6 cellular contexts compared by ENCODE assay signal in the genomic region with DNA sequence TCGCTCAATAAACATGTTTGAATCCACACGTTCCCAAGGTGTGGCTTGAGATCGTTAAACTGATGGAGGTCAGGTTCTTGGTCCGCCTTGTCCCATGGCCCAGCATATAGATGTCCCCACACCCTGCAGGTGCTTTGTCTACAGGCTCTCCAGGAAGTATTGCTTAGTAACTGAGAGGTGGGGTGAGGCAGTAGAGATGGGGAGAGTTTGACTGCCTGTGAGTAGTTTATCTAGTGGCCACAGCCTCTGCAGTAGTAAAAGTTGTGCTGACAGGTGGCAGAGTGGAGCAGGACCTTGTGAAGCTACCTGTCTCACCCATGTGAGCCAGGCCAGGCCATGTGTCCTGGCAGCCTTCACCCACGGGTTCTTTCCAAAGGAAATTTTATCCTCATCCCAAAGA. TPM values are rescaled to one million over a fixed set of nuclear protein-coding genes. Genes with fewer than 3 reads are reported as not detected.
DNase-seq lines count a peak whose midpoint lies in the region; ATAC-seq, FAIRE-seq and TF ChIP-seq lines count a peak whose summit lies in the region.
"Not testable (repeated sequence)": the region's sequence is repeated elsewhere in the genome, so short reads cannot be mapped to it uniquely, and the experiment has no call there.
"Had no signal": no experiment of that assay in that cellular context is flagged by ENCODE, and none has a peak within 500 bp of the region (broad histone marks: within the 10 kb centered on the region; RNA-seq: fewer than 3 reads in every experiment).

No MANE protein-coding gene starts in this region.

- peaks cover 91% of the 10 kb centered on the region for H3K4me1 Mint-ChIP-seq in activated T-cell treated with anti-CD3 and anti-CD28 coated beads, Interleukin-2, amount 50 U/mL, for 72 hours (ENCODE audit: low read depth)
- peaks cover 49% of the 10 kb centered on the region for H3K4me1 Mint-ChIP-seq in nephron progenitor cell

- peak; percentile 68 for FAIRE-seq in GM12892 (lab: Jason Lieb, UNC)
- FAIRE-seq in H1 (lab: Jason Lieb, UNC), result not testable (repeated sequence)

- not testable (repeated sequence) for H3K79me2 ChIP-seq in H1 (ENCODE audit: control insufficient read depth in 1 of 2, insufficient read depth in 2 of 2, low read length in 2 of 2)

- not testable (repeated sequence) for H3K9ac ChIP-seq in H1 (replicated peaks in 1 of 4; ENCODE audit: extremely low read depth in 1 of 4, low read depth in 3 of 4, low read length in 3 of 4)

- H4K20me1 ChIP-seq in H1 (replicated peaks in 1 of 2; ENCODE audit: control insufficient read depth in 1 of 2, insufficient read depth in 2 of 2, low read length in 2 of 2), result not testable (repeated sequence)

- ATAC-seq in activated T-cell treated with anti-CD3 and anti-CD28 coated beads, Interleukin-2, amount 50 U/mL, for 72 hours (replicated peaks in 1 of 2), result not testable (repeated sequence)

- not testable (repeated sequence) for H4K8ac ChIP-seq in H1 (ENCODE audit: extremely low read depth, insufficient read depth, low read length)

- not testable (repeated sequence) for H3K4ac ChIP-seq in H1 (replicated peaks; ENCODE audit: insufficient read length, low read depth, low read length)

- not testable (repeated sequence) for H3K14ac ChIP-seq in H1 (ENCODE audit: insufficient read length)

- CTCF ChIA-PET in H1 (lab: Charles Lee; ENCODE audit: partially characterized antibody), result interaction anchor here (0.6 to 6.7 kb wide), 3 partner anchors 12 to 86 kb away, joined by 3 to 104 read pairs (median 4); no protein-coding TSS in a partner anchor

- H3K27me3 Mint-ChIP-seq in activated T-cell treated with anti-CD3 and anti-CD28 coated beads, Interleukin-2, amount 50 U/mL, for 72 hours (ENCODE audit: low read depth); nephron progenitor cell (ENCODE audit: low read depth, poor library complexity): not testable (repeated sequence)

- not testable (repeated sequence) for H3K79me1 ChIP-seq in H1 (ENCODE audit: low read depth, low read length)

- TF ChIP-seq POLR2A in GM12892 (IDR thresholded peaks at IDR 0.05; ENCODE audit: low read depth, low read length); H1 (IDR thresholded peaks at IDR 0.05; ENCODE audit: control extremely low read depth in 1 of 2, low read depth in 2 of 2, low read length in 2 of 2): not testable (repeated sequence)

- not testable (repeated sequence) for H2AFZ ChIP-seq in H1 (ENCODE audit: low read length)

- not testable (repeated sequence) for H3K4me3 ChIP-seq in H1 (ENCODE audit: extremely low read depth in 1 of 4, insufficient read depth in 2 of 4, low read depth in 3 of 4, low read length in 4 of 4)

- H3K9me3 ChIP-seq in H1 (ENCODE audit: insufficient read depth in 2 of 2, low read depth in 1 of 2, low read length in 1 of 2), result not testable (repeated sequence)

- H3K23me2 ChIP-seq in H1 (ENCODE audit: low read depth, low read length), result not testable (repeated sequence)

- not testable (repeated sequence) for DNase-seq in GM12892 (ENCODE audit: insufficient read length); activated T-cell treated with anti-CD3 and anti-CD28 coated beads, Interleukin-2, amount 50 U/mL, for 72 hours; H1 (ENCODE audit: low read depth in 1 of 2, low spot score in 2 of 2); nephron progenitor cell
- peak; percentile 82 for DNase-seq in SW480 (ENCODE audit: low spot score)

- peak overlapping the region; percentile 6 to 51 for H3K4me3 Mint-ChIP-seq in activated T-cell treated with anti-CD3 and anti-CD28 coated beads, Interleukin-2, amount 50 U/mL, for 72 hours
- not testable (repeated sequence) for H3K4me3 Mint-ChIP-seq in nephron progenitor cell

- not testable (repeated sequence) for H3K4me1 ChIP-seq in H1 (replicated peaks in 1 of 4; ENCODE audit: control insufficient read depth in 3 of 4, insufficient read depth in 4 of 4, low read length in 3 of 4)

- peaks cover 16 to 22% of the 10 kb centered on the region in 2 donors for H3K36me3 Mint-ChIP-seq in activated T-cell treated with anti-CD3 and anti-CD28 coated beads, Interleukin-2, amount 50 U/mL, for 72 hours (ENCODE audit: insufficient read depth in 2 of 2)
- not testable (repeated sequence) for H3K36me3 Mint-ChIP-seq in nephron progenitor cell (ENCODE audit: low read depth)

- H4K5ac ChIP-seq in H1 (ENCODE audit: insufficient read length, low read depth, low read length), result not testable (repeated sequence)

- not testable (repeated sequence) for H3K56ac ChIP-seq in H1 (replicated peaks; ENCODE audit: insufficient read length, low read depth, low read length)

- H2BK5ac ChIP-seq in H1 (ENCODE audit: low read depth, low read length), result not testable (repeated sequence)

- not testable (repeated sequence) for H3K36me3 ChIP-seq in H1 (ENCODE audit: control insufficient read depth in 2 of 4, insufficient read depth in 4 of 4, low read length in 3 of 4)

- H2BK15ac ChIP-seq in H1 (ENCODE audit: low read length), result not testable (repeated sequence)

- POLR2A ChIA-PET in H1 (lab: Charles Lee; ENCODE audit: partially characterized antibody), result interaction anchor here (1.3 to 2.4 kb wide), 4 partner anchors 10 to 82 kb away, joined by 3 to 7 read pairs (median 4); no protein-coding TSS in a partner anchor

- H3K23ac ChIP-seq in H1 (ENCODE audit: insufficient read length), result not testable (repeated sequence)

- peaks cover 0 to 11% (median 6%) of the 10 kb centered on the region in 4 experiments; a peak in 5 of 7 replicates for H3K27me3 ChIP-seq in H1 (replicated peaks in 1 of 4; ENCODE audit: control insufficient read depth in 3 of 4, extremely low read depth in 1 of 4, insufficient read depth in 3 of 4, low read length in 3 of 4)

- H4K91ac ChIP-seq in H1 (replicated peaks; ENCODE audit: insufficient read length, low read length), result not testable (repeated sequence)

- H3K27ac ChIP-seq in H1 (ENCODE audit: low read depth, low read length), result not testable (repeated sequence)

- not testable (repeated sequence) for H2BK120ac ChIP-seq in H1 (replicated peaks; ENCODE audit: low read depth, low read length)

- not testable (repeated sequence) for TF ChIP-seq RAD21 in H1 (IDR thresholded peaks at IDR 0.05 in 1 of 2, conservative IDR thresholded peaks at IDR 0.05 in 1 of 2; ENCODE audit: low read depth in 2 of 2, low read length in 2 of 2)

- H3K9me3 Mint-ChIP-seq in activated T-cell treated with anti-CD3 and anti-CD28 coated beads, Interleukin-2, amount 50 U/mL, for 72 hours; nephron progenitor cell: not testable (repeated sequence)

- not testable (repeated sequence) for H2AK5ac ChIP-seq in H1 (ENCODE audit: low read depth, low read length)

- H2BK12ac ChIP-seq in H1 (ENCODE audit: low read depth, low read length), result not testable (repeated sequence)

- H3K18ac ChIP-seq in H1 (ENCODE audit: extremely low read depth, low read length), result not testable (repeated sequence)

- not testable (repeated sequence) for H3K27ac Mint-ChIP-seq in activated T-cell treated with anti-CD3 and anti-CD28 coated beads, Interleukin-2, amount 50 U/mL, for 72 hours
- peak overlapping the region; percentile 11 for H3K27ac Mint-ChIP-seq in nephron progenitor cell

- 80% methylated on average over 5 of the region's 5 CpGs; no CpG with 5 or more reads in 1 of the 2 experiments for WGBS in H1 (ENCODE audit: extremely low coverage in 1 of 2, insufficient coverage in 1 of 2, insufficient read length in 1 of 2, insufficient replicate concordance in 2 of 2, low coverage in 1 of 2, low lambda C conversion rate in 2 of 2, missing lambda C conversion rate in 1 of 2), 2 experiments

- H2BK20ac ChIP-seq in H1 (ENCODE audit: low read length), result not testable (repeated sequence)

- TF ChIP-seq EP300 in H1 (IDR thresholded peaks at IDR 0.05; ENCODE audit: borderline replicate concordance in 1 of 2, low read depth in 2 of 2, low read length in 2 of 2), result not testable (repeated sequence)

- not testable (repeated sequence) for TF ChIP-seq CTCF in H1 (IDR thresholded peaks at IDR 0.05; ENCODE audit: control extremely low read depth in 1 of 3, insufficient read depth in 1 of 3, low read depth in 1 of 3, low read length in 3 of 3); nephron progenitor cell (IDR thresholded peaks at IDR 0.05)

- H3K4me2 ChIP-seq in H1 (ENCODE audit: insufficient read depth in 1 of 2, low read depth in 2 of 2, low read length in 2 of 2), result not testable (repeated sequence)

RNA-seq across cellular contexts. Expression of a gene that starts 5.4 kb away (rescaled TPM):
- 3.9 TPM for polyA plus RNA-seq in GM12892 (2012; ENCODE audit: missing spikeins)
- total RNA-seq in activated T-cell treated with anti-CD3 and anti-CD28 coated beads, Interleukin-2, amount 50 U/mL, for 72 hours, result 10 to 100 TPM; 26.7 to 34.4 TPM
- not detected in 2 replicates for total RNA-seq in H1 (2021; fragmentation: NEBNext Ultra II Directional; extraction: Animal tissue kit (Norgen Biotek cat#: 25700))
- polyA plus RNA-seq in H1 (2011; rRNA removed), result 0.15 TPM in 1 of 2 replicates, not detected in the other
- polyA plus RNA-seq in H1 (2011; cell fraction: cytosol; rRNA removed), result not detected
- not detected for polyA plus RNA-seq in H1 (2011; cell fraction: nucleus; rRNA removed)
- polyA plus RNA-seq in H1 (2012, experiment 1 of 2), result 0.80 to 2.2 TPM (median 1.2 TPM) in 4 replicates
- polyA plus RNA-seq in H1 (2012, experiment 2 of 2), result 2.1 TPM
- polyA plus RNA-seq in H1 (2013, experiment 1 of 2), result not detected
- polyA plus RNA-seq in H1 (2013, experiment 2 of 2), result not detected
- polyA minus RNA-seq in H1 (2011; rRNA and poly(A)+ RNA removed), result not detected in 2 replicates
- polyA minus RNA-seq in H1 (2011; cell fraction: cytosol; rRNA and poly(A)+ RNA removed), result not detected
- polyA minus RNA-seq in H1 (2011; cell fraction: nucleus; rRNA and poly(A)+ RNA removed), result not detected
- total RNA-seq: kidney epithelial cell had no signal

RNA-seq across cellular contexts. Expression of a gene that starts 36.6 kb away (rescaled TPM):
- polyA plus RNA-seq in GM12892 (2012; ENCODE audit: missing spikeins), result 353 TPM
- 100 to 1,000 TPM; 103 to 121 TPM for total RNA-seq in activated T-cell treated with anti-CD3 and anti-CD28 coated beads, Interleukin-2, amount 50 U/mL, for 72 hours
- 3.3 and 3.8 TPM in 2 replicates for total RNA-seq in H1 (2021; fragmentation: NEBNext Ultra II Directional; extraction: Animal tissue kit (Norgen Biotek cat#: 25700))
- polyA plus RNA-seq in H1 (2011; rRNA removed), result 1.3 and 1.9 TPM in 2 replicates
- 1.6 TPM for polyA plus RNA-seq in H1 (2011; cell fraction: cytosol; rRNA removed)
- 6.5 TPM for polyA plus RNA-seq in H1 (2011; cell fraction: nucleus; rRNA removed)
- polyA plus RNA-seq in H1 (2012, experiment 1 of 2), result 5.3 to 7.8 TPM (median 6.2 TPM) in 4 replicates
- polyA plus RNA-seq in H1 (2012, experiment 2 of 2), result 3.1 TPM
- 1.8 TPM for polyA plus RNA-seq in H1 (2013, experiment 1 of 2)
- 1.5 TPM for polyA plus RNA-seq in H1 (2013, experiment 2 of 2)
- polyA minus RNA-seq in H1 (2011; rRNA and poly(A)+ RNA removed), result 3.2 and 4.2 TPM in 2 replicates
- polyA minus RNA-seq in H1 (2011; cell fraction: cytosol; rRNA and poly(A)+ RNA removed), result 0.44 TPM
- 1.5 TPM for polyA minus RNA-seq in H1 (2011; cell fraction: nucleus; rRNA and poly(A)+ RNA removed)

RNA-seq across cellular contexts. Expression of a gene that starts 37.2 kb away (rescaled TPM):
- polyA plus RNA-seq in GM12892 (2012; ENCODE audit: missing spikeins), result 2.9 TPM
- 10 to 100 TPM in 1 of 2 donors, 1 to 10 TPM in 1; 9.7 to 14.2 TPM for total RNA-seq in activated T-cell treated with anti-CD3 and anti-CD28 coated beads, Interleukin-2, amount 50 U/mL, for 72 hours
- total RNA-seq in H1 (2021; fragmentation: NEBNext Ultra II Directional; extraction: Animal tissue kit (Norgen Biotek cat#: 25700)), result 44.8 and 46.8 TPM in 2 replicates
- 25.3 and 47.8 TPM in 2 replicates for polyA plus RNA-seq in H1 (2011; rRNA removed)
- polyA plus RNA-seq in H1 (2011; cell fraction: cytosol; rRNA removed), result 39.1 TPM
- polyA plus RNA-seq in H1 (2011; cell fraction: nucleus; rRNA removed), result 158 TPM
- polyA plus RNA-seq in H1 (2012, experiment 1 of 2), result 31.9 to 46.9 TPM (median 42.9 TPM) in 4 replicates
- polyA plus RNA-seq in H1 (2012, experiment 2 of 2), result 31.2 TPM
- 36.0 TPM for polyA plus RNA-seq in H1 (2013, experiment 1 of 2)
- polyA plus RNA-seq in H1 (2013, experiment 2 of 2), result 33.6 TPM
- polyA minus RNA-seq in H1 (2011; rRNA and poly(A)+ RNA removed), result 12.6 and 14.1 TPM in 2 replicates
- polyA minus RNA-seq in H1 (2011; cell fraction: cytosol; rRNA and poly(A)+ RNA removed), result 18.3 TPM
- polyA minus RNA-seq in H1 (2011; cell fraction: nucleus; rRNA and poly(A)+ RNA removed), result 40.0 TPM

RNA-seq across cellular contexts. Expression of a gene that starts 45.9 kb away (rescaled TPM):
- 1.7 TPM for polyA plus RNA-seq in GM12892 (2012; ENCODE audit: missing spikeins)
- 10 to 100 TPM in 1 of 2 donors, 1 to 10 TPM in 1; 6.9 to 11.7 TPM for total RNA-seq in activated T-cell treated with anti-CD3 and anti-CD28 coated beads, Interleukin-2, amount 50 U/mL, for 72 hours
- total RNA-seq in H1 (2021; fragmentation: NEBNext Ultra II Directional; extraction: Animal tissue kit (Norgen Biotek cat#: 25700)), result 5.1 and 5.3 TPM in 2 replicates
- polyA plus RNA-seq in H1 (2011; rRNA removed), result 13.8 and 15.8 TPM in 2 replicates
- polyA plus RNA-seq in H1 (2011; cell fraction: cytosol; rRNA removed), result 9.7 TPM
- polyA plus RNA-seq in H1 (2011; cell fraction: nucleus; rRNA removed), result 16.7 TPM
- 6.8 to 11.1 TPM (median 8.5 TPM) in 4 replicates for polyA plus RNA-seq in H1 (2012, experiment 1 of 2)
- polyA plus RNA-seq in H1 (2012, experiment 2 of 2), result 5.8 TPM
- 9.2 TPM for polyA plus RNA-seq in H1 (2013, experiment 1 of 2)
- 9.8 TPM for polyA plus RNA-seq in H1 (2013, experiment 2 of 2)
- polyA minus RNA-seq in H1 (2011; rRNA and poly(A)+ RNA removed), result 6.7 and 6.9 TPM in 2 replicates
- polyA minus RNA-seq in H1 (2011; cell fraction: cytosol; rRNA and poly(A)+ RNA removed), result 6.5 TPM
- 3.9 TPM for polyA minus RNA-seq in H1 (2011; cell fraction: nucleus; rRNA and poly(A)+ RNA removed)

RNA-seq across cellular contexts. Expression of a gene that starts 55.8 kb away (rescaled TPM):
- polyA plus RNA-seq in GM12892 (2012; ENCODE audit: missing spikeins), result 10.1 TPM
- total RNA-seq in activated T-cell treated with anti-CD3 and anti-CD28 coated beads, Interleukin-2, amount 50 U/mL, for 72 hours, result 10 to 100 TPM; 22.1 to 28.8 TPM
- 20.2 and 22.1 TPM in 2 replicates for total RNA-seq in H1 (2021; fragmentation: NEBNext Ultra II Directional; extraction: Animal tissue kit (Norgen Biotek cat#: 25700))
- 11.9 and 19.6 TPM in 2 replicates for polyA plus RNA-seq in H1 (2011; rRNA removed)
- polyA plus RNA-seq in H1 (2011; cell fraction: cytosol; rRNA removed), result 8.6 TPM
- polyA plus RNA-seq in H1 (2011; cell fraction: nucleus; rRNA removed), result 55.1 TPM
- 13.7 to 21.2 TPM (median 20.2 TPM) in 4 replicates for polyA plus RNA-seq in H1 (2012, experiment 1 of 2)
- 16.9 TPM for polyA plus RNA-seq in H1 (2012, experiment 2 of 2)
- polyA plus RNA-seq in H1 (2013, experiment 1 of 2), result 16.6 TPM
- 15.0 TPM for polyA plus RNA-seq in H1 (2013, experiment 2 of 2)
- polyA minus RNA-seq in H1 (2011; rRNA and poly(A)+ RNA removed), result 8.3 and 8.7 TPM in 2 replicates
- polyA minus RNA-seq in H1 (2011; cell fraction: cytosol; rRNA and poly(A)+ RNA removed), result 6.9 TPM
- polyA minus RNA-seq in H1 (2011; cell fraction: nucleus; rRNA and poly(A)+ RNA removed), result 21.6 TPM

Comparison
In these comparisons a context has a peak if more than half of its experiments do, and no peak if none do; other contexts are left out.
1. RNA of a gene that starts 5.4 kb away (total RNA-seq): 26.7 to 34.4 TPM in activated T-cell treated with anti-CD3 and anti-CD28 coated beads, Interleukin-2, amount 50 U/mL, for 72 hours; not detected in H1; every median in the first group is over 10 times any median in the second.
2. RNA of a gene that starts 36.6 kb away (total RNA-seq): 103 to 121 TPM in activated T-cell treated with anti-CD3 and anti-CD28 coated beads, Interleukin-2, amount 50 U/mL, for 72 hours; 3.3 to 3.8 TPM in H1; every median in the first group is over 10 times any median in the second.